ENCODE assay signal across 8 cellular contexts in the genomic region with DNA sequence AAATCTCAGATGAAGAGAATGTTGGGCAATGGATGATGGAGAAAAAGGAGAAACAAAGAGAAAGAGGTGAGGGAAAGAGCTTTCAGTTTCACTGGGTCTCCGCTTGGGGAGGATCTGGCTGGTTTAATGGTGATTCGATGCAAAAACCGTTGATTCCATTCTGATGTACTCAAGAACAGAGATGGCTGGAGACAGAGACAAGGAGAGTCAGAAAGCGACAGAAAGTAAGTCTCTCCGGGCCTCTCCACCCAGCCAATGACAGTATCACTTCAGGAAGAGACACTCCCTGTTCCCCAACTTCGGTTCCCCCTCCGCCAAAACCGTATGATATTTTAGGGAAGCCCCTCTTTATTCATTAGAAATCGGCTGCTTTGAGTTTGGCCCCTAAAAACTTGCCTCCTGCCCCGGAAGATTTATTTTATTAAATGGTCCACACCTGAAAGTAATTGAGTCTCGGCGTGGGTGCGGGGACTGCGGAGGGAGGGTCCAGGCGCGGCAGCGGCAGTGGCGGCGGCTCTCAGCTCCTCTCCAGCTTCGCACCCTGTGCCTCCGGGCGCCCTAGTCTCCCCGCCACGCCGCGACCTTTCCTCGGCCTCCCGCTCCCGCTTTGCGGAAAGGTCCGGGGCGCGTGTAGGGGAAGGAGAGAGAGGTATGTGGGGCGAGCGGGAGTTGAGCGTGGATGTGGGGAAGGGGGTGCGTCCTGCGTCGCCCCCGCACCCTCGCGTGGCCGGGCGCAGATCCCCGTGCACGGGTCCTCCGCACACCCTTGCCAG. TPM values are rescaled to one million over a fixed set of nuclear protein-coding genes. Genes with fewer than 3 reads are reported as not detected.
DNase-seq lines count a peak whose midpoint lies in the region; ATAC-seq and TF ChIP-seq lines count a peak whose summit lies in the region.

No MANE protein-coding gene starts in this region.

- H3K4me3 Mint-ChIP-seq in CD14-positive monocyte (peak overlapping the region; percentile 89 to 98), osteocyte (ENCODE audit: unreplicated experiment) (peak overlapping the region; percentile 37)

- H3K79me2 ChIP-seq in MM.1S (ENCODE audit: low read length) = no peaks in the 10 kb centered on the region

- no peaks in the 10 kb centered on the region for H3K36me3 ChIP-seq in MM.1S (replicated peaks; ENCODE audit: insufficient read depth, low read length)

- no peak overlapping the region for H3K27ac ChIP-seq in MM.1S (ENCODE audit: low read length)

- H3K9me2 ChIP-seq in MM.1S (replicated peaks; ENCODE audit: insufficient read depth, low read length) = no peaks in the 10 kb centered on the region

- TF ChIP-seq CTCF in CD14-positive monocyte (IDR thresholded peaks at IDR 0.05) = no peak
- no peak for TF ChIP-seq CTCF in MM.1S (IDR thresholded peaks at IDR 0.05; ENCODE audit: low read length)
- no peak for TF ChIP-seq CTCF in fibroblast of villous mesenchyme (IDR thresholded peaks at IDR 0.05; ENCODE audit: insufficient read depth, low read depth, low read length)
- TF ChIP-seq CTCF in osteocyte (IDR thresholded peaks at IDR 0.05) = no peak

- H3K9me3 ChIP-seq in MM.1S (replicated peaks; ENCODE audit: insufficient read depth, low read length) = no peaks in the 10 kb centered on the region

- intact Hi-C loops in CD14-positive monocyte (cut with micrococcal nuclease) = no loop called here

- H3K4me3 ChIP-seq in MM.1S (ENCODE audit: low read length) (peak overlapping the region; percentile 56), fibroblast of villous mesenchyme (ENCODE audit: low read depth, low read length) (peak overlapping the region; percentile 57)

- H3K36me3 Mint-ChIP-seq in CD14-positive monocyte (peaks cover 4 to 14% of the 10 kb centered on the region in 2 donors), osteocyte (ENCODE audit: unreplicated experiment) (no peaks in the 10 kb centered on the region)

- H3K27me3 ChIP-seq in MM.1S (replicated peaks; ENCODE audit: insufficient read depth, low read length) = peaks cover 18% of the 10 kb centered on the region

- H3K27me3 Mint-ChIP-seq in CD14-positive monocyte (ENCODE audit: low read depth in 3 of 3) (peaks cover 58 to 69% (median 58%) of the 10 kb centered on the region in 3 donors), osteocyte (ENCODE audit: unreplicated experiment) (peaks cover 64% of the 10 kb centered on the region)

- no peak for ATAC-seq in GM19035 (IDR thresholded peaks at IDR 0.05; ENCODE audit: unreplicated experiment)
- no peak for ATAC-seq in GM18519 (IDR thresholded peaks at IDR 0.05; ENCODE audit: low FRiP score, unreplicated experiment)

- no peaks in the 10 kb centered on the region for H4K20me1 ChIP-seq in MM.1S (ENCODE audit: insufficient read depth, low read length)

- H3K27ac Mint-ChIP-seq in CD14-positive monocyte = peak overlapping the region in 2 of 7 donors; percentile 9 to 32
- H3K27ac Mint-ChIP-seq in osteocyte (ENCODE audit: unreplicated experiment) = no peak overlapping the region

- peak overlapping the region; percentile 86 for H3K4me2 ChIP-seq in MM.1S (ENCODE audit: low read depth, low read length)

- no peaks in the 10 kb centered on the region for H3K4me1 ChIP-seq in MM.1S (ENCODE audit: low read length)

- no peaks in the 10 kb centered on the region for H3F3A ChIP-seq in MM.1S (ENCODE audit: insufficient read depth, low read length)

- H3K4me1 Mint-ChIP-seq in CD14-positive monocyte (peaks cover 25% of the 10 kb centered on the region), osteocyte (ENCODE audit: unreplicated experiment) (peaks cover 16% of the 10 kb centered on the region)

- H3K9ac ChIP-seq in MM.1S (ENCODE audit: low read length) = no peak overlapping the region

- DNase-seq in CD14-positive monocyte (ENCODE audit: low spot score) (no peak), MM.1S (no peak), fibroblast of villous mesenchyme (ENCODE audit: low read depth) (no peak), osteocyte (ENCODE audit: extremely low spot score, unreplicated experiment) (no peak), NCI-H2107 treated with DMSO at 0.1 percent for 48 hours (lab: John Stamatoyannopoulos, UW; ENCODE audit: unreplicated experiment) (no peak), NCI-H345 treated with DMSO at 0.1 percent for 48 hours (lab: John Stamatoyannopoulos, UW; ENCODE audit: unreplicated experiment) (no peak)

- H3K9me3 Mint-ChIP-seq in CD14-positive monocyte = peaks cover 0 to 16% (median 3%) of the 10 kb centered on the region in 7 donors
- H3K9me3 Mint-ChIP-seq in osteocyte (ENCODE audit: unreplicated experiment) = no peaks in the 10 kb centered on the region

- H2AFZ ChIP-seq in MM.1S (ENCODE audit: low read length) = peak overlapping the region; percentile 56; the same call in 1 of the 2 replicates

RNA-seq across cellular contexts. Expression of a gene that starts 13.2 kb away (rescaled TPM):
- not detected for polyA plus RNA-seq in CD14-positive monocyte
- total RNA-seq in fibroblast of villous mesenchyme = not detected in 2 replicates
- total RNA-seq in osteocyte = not detected in 2 replicates

RNA-seq across cellular contexts. Expression of a gene that starts 28.6 kb away (rescaled TPM):
- polyA plus RNA-seq in CD14-positive monocyte = not detected
- under 0.01 TPM in 1 of 2 replicates, not detected in the other for total RNA-seq in fibroblast of villous mesenchyme
- not detected in 2 replicates for total RNA-seq in osteocyte

RNA-seq across cellular contexts. Expression of a gene that starts 49.2 kb away (rescaled TPM):
- 10 to 100 TPM in 1 of 2 donors, 1 to 10 TPM in 1; 8.9 to 11.0 TPM for polyA plus RNA-seq in CD14-positive monocyte
- total RNA-seq in fibroblast of villous mesenchyme (48.3 and 52.2 TPM in 2 replicates), osteocyte (55.7 and 55.8 TPM in 2 replicates)
